24 cellular contexts compared by ENCODE assay signal in genomic region chr11:70490208-70490607, GRCh38.
DNase-seq lines count a peak whose midpoint lies in the region; ATAC-seq, FAIRE-seq and TF ChIP-seq lines count a peak whose summit lies in the region.
"Had no signal": no experiment of that assay in that cellular context is flagged by ENCODE, and none has a peak within 500 bp of the region (broad histone marks: within the 10 kb centered on the region; RNA-seq: fewer than 3 reads in every experiment).

No MANE protein-coding gene starts in this region.

- H3K14ac ChIP-seq in neuronal stem cell (ENCODE audit: low read length), result no peak overlapping the region

- H3K27ac Mint-ChIP-seq in stimulated activated naive CD8-positive, alpha-beta T cell treated with anti-CD3 and anti-CD28 coated beads, Interleukin-15, amount 100 ng/mL, for 72 hours, result no peak overlapping the region
- H3K27ac Mint-ChIP-seq: activated naive CD8-positive, alpha-beta T cell treated with anti-CD3 and anti-CD28 coated beads, Interleukin-2, amount 10 ng/mL, durations not matched to agents 7 days and 5 days; T-helper 1 cell treated with Interleukin-12 subunit alpha and Interleukin-12 subunit beta and Interleukin-4 antibody, amounts not matched to agents 30 μg/mL and 1 μg/mL, for 36 hours had no signal

- H2BK5ac ChIP-seq in neuronal stem cell (ENCODE audit: low read length), result no peak overlapping the region

- H3K27me3 Mint-ChIP-seq in stimulated activated naive CD8-positive, alpha-beta T cell treated with anti-CD3 and anti-CD28 coated beads, Interleukin-15, amount 100 ng/mL, for 72 hours, result peaks cover 15% of the 10 kb centered on the region
- H3K27me3 Mint-ChIP-seq: activated naive CD8-positive, alpha-beta T cell treated with anti-CD3 and anti-CD28 coated beads, Interleukin-2, amount 10 ng/mL, durations not matched to agents 7 days and 5 days had no signal

- no peak overlapping the region for H3K4me3 ChIP-seq in left ventricle myocardium inferior
- H3K4me3 ChIP-seq in neuronal stem cell (ENCODE audit: low read length in 2 of 2), result peak overlapping the region in 1 of 2 donors; percentile 14
- no peak overlapping the region for H3K4me3 ChIP-seq in prostate gland
- H3K4me3 ChIP-seq: dorsolateral prefrontal cortex, gastrocnemius medialis, hepatocyte, upper lobe of left lung had no signal

- peak; percentile 5 for DNase-seq in left ventricle myocardium inferior
- DNase-seq in cardiac septum (ENCODE audit: low spot score), result no peak
- DNase-seq in GM20000 (ENCODE audit: low spot score), result peak; percentile 67
- DNase-seq in neuronal stem cell (ENCODE audit: low spot score), result no peak
- peak in 1 of 2 donors; percentile 30 for DNase-seq in stimulated activated naive CD8-positive, alpha-beta T cell treated with anti-CD3 and anti-CD28 coated beads, Interleukin-15, amount 100 ng/mL, for 72 hours
- DNase-seq in NOMO-1 treated with DMSO at 0.1 percent for 48 hours (lab: John Stamatoyannopoulos, UW; ENCODE audit: unreplicated experiment), result no peak
- DNase-seq in prostate gland (ENCODE audit: low spot score), result no peak
- no peak for DNase-seq in GM12891 (ENCODE audit: insufficient read length, low spot score)
- DNase-seq: ACHN; activated naive CD8-positive, alpha-beta T cell treated with anti-CD3 and anti-CD28 coated beads, Interleukin-2, amount 10 ng/mL, durations not matched to agents 7 days and 5 days; cerebellar nuclear complex; gastrocnemius medialis; GOT3; left colon; mesendoderm; NCI-H1417 treated with DMSO at 0.1 percent for 48 hours; NCI-H2081; NCI-H226; substantia nigra; upper lobe of left lung; WERI-Rb-1 had no signal

- TF ChIP-seq CTCF in left ventricle myocardium inferior (IDR thresholded peaks at IDR 0.05; ENCODE audit: borderline replicate concordance) (no peak), GM20000 (IDR thresholded peaks at IDR 0.05; ENCODE audit: extremely low read depth, missing control alignments) (no peak), prostate gland (IDR thresholded peaks at IDR 0.05) (no peak)

- TF ChIP-seq POLR2A in prostate gland (IDR thresholded peaks at IDR 0.05), result no peak
- TF ChIP-seq POLR2A in GM12891 (IDR thresholded peaks at IDR 0.05; ENCODE audit: low read depth, low read length), result no peak

- H3K23ac ChIP-seq in neuronal stem cell (ENCODE audit: low read depth, low read length, poor library complexity), result no peak overlapping the region

- no peak overlapping the region for H3K4me3 Mint-ChIP-seq in stimulated activated naive CD8-positive, alpha-beta T cell treated with anti-CD3 and anti-CD28 coated beads, Interleukin-15, amount 100 ng/mL, for 72 hours
- H3K4me3 Mint-ChIP-seq: activated naive CD8-positive, alpha-beta T cell treated with anti-CD3 and anti-CD28 coated beads, Interleukin-2, amount 10 ng/mL, durations not matched to agents 7 days and 5 days; T-helper 1 cell treated with Interleukin-12 subunit alpha and Interleukin-12 subunit beta and Interleukin-4 antibody, amounts not matched to agents 30 μg/mL and 1 μg/mL, for 36 hours had no signal

- no peak overlapping the region for H3K18ac ChIP-seq in neuronal stem cell (ENCODE audit: low read length)

- peak overlapping the region; percentile 15 for H2AK5ac ChIP-seq in neuronal stem cell (ENCODE audit: low read depth, low read length)

- H3K4me1 ChIP-seq in left ventricle myocardium inferior (no peaks in the 10 kb centered on the region), neuronal stem cell (ENCODE audit: control insufficient read depth in 2 of 2, insufficient read depth in 1 of 2, low read depth in 1 of 2, low read length in 2 of 2) (peaks cover 0 to 1% of the 10 kb centered on the region in 2 donors), prostate gland (replicated peaks) (no peaks in the 10 kb centered on the region)
- H3K4me1 ChIP-seq: gastrocnemius medialis had no signal

- H4K8ac ChIP-seq in neuronal stem cell (ENCODE audit: low read depth, low read length), result no peak overlapping the region

- H3K36me3 ChIP-seq in left ventricle myocardium inferior (no peaks in the 10 kb centered on the region), neuronal stem cell (replicated peaks in 1 of 2; ENCODE audit: control insufficient read depth in 2 of 2, insufficient read depth in 2 of 2, low read length in 2 of 2) (peaks cover 3 to 63% of the 10 kb centered on the region in 2 donors), prostate gland (no peaks in the 10 kb centered on the region)
- H3K36me3 ChIP-seq: gastrocnemius medialis, WERI-Rb-1 had no signal

- intact Hi-C loops in left ventricle myocardium inferior (cut with micrococcal nuclease), result no loop called here
- intact Hi-C loops in cardiac septum (cut with DNase I), result no loop called here
- intact Hi-C loops in prostate gland (cut with DNase I), result no loop called here

- no CpG with 5 or more reads among the region's 13 CpGs for WGBS in neuronal stem cell (ENCODE audit: extremely low coverage in 2 of 2, insufficient read length in 2 of 2, insufficient replicate concordance in 1 of 2), 2 donors
- WGBS in prostate gland, result 89% methylated on average over 11 of the region's 13 CpGs

- H3K4ac ChIP-seq in neuronal stem cell (ENCODE audit: low read length), result no peak overlapping the region

- H3K9me3 ChIP-seq in left ventricle myocardium inferior (replicated peaks) (peaks cover 21% of the 10 kb centered on the region), neuronal stem cell (replicated peaks in 1 of 2; ENCODE audit: control insufficient read depth in 2 of 2, insufficient read depth in 1 of 2, low read depth in 1 of 2, low read length in 2 of 2) (peaks cover 19 to 24% of the 10 kb centered on the region in 2 donors), prostate gland (no peaks in the 10 kb centered on the region)
- H3K9me3 ChIP-seq: gastrocnemius medialis had no signal

- no peak overlapping the region for H2BK15ac ChIP-seq in neuronal stem cell (ENCODE audit: low read length)

- no peak overlapping the region for H2AFZ ChIP-seq in neuronal stem cell (ENCODE audit: low read length)
- H2AFZ ChIP-seq: hepatocyte had no signal

- no peak overlapping the region for H2BK120ac ChIP-seq in neuronal stem cell (ENCODE audit: low read depth, low read length)

- H3K27me3 ChIP-seq in left ventricle myocardium inferior (ENCODE audit: low read depth), result no peaks in the 10 kb centered on the region
- H3K27me3 ChIP-seq in neuronal stem cell (ENCODE audit: control insufficient read depth in 3 of 3, insufficient read depth in 3 of 3, low read depth in 1 of 3, low read length in 3 of 3), result no peaks in the 10 kb centered on the region
- H3K27me3 ChIP-seq in prostate gland (replicated peaks; ENCODE audit: insufficient read depth), result no peaks in the 10 kb centered on the region
- H3K27me3 ChIP-seq: dorsolateral prefrontal cortex, gastrocnemius medialis, hepatocyte, upper lobe of left lung had no signal

- H3K27ac ChIP-seq in left ventricle myocardium inferior (replicated peaks), result no peak overlapping the region
- no peak overlapping the region for H3K27ac ChIP-seq in neuronal stem cell (replicated peaks; ENCODE audit: low read length)
- no peak overlapping the region for H3K27ac ChIP-seq in prostate gland
- H3K27ac ChIP-seq: gastrocnemius medialis, hepatocyte, upper lobe of left lung, WERI-Rb-1 had no signal

- FAIRE-seq in GM12891 (lab: Jason Lieb, UNC), result no peak

- no peaks in the 10 kb centered on the region for H3K4me1 Mint-ChIP-seq in stimulated activated naive CD8-positive, alpha-beta T cell treated with anti-CD3 and anti-CD28 coated beads, Interleukin-15, amount 100 ng/mL, for 72 hours
- H3K4me1 Mint-ChIP-seq: activated naive CD8-positive, alpha-beta T cell treated with anti-CD3 and anti-CD28 coated beads, Interleukin-2, amount 10 ng/mL, durations not matched to agents 7 days and 5 days had no signal

- peaks cover 0 to 19% of the 10 kb centered on the region in 2 donors for H3K9me3 Mint-ChIP-seq in stimulated activated naive CD8-positive, alpha-beta T cell treated with anti-CD3 and anti-CD28 coated beads, Interleukin-15, amount 100 ng/mL, for 72 hours
- H3K9me3 Mint-ChIP-seq: activated naive CD8-positive, alpha-beta T cell treated with anti-CD3 and anti-CD28 coated beads, Interleukin-2, amount 10 ng/mL, durations not matched to agents 7 days and 5 days; T-helper 1 cell treated with Interleukin-12 subunit alpha and Interleukin-12 subunit beta and Interleukin-4 antibody, amounts not matched to agents 30 μg/mL and 1 μg/mL, for 36 hours had no signal

- H3K9ac ChIP-seq in neuronal stem cell (ENCODE audit: low read depth, low read length, poor library complexity), result no peak overlapping the region

- no peak overlapping the region for H4K91ac ChIP-seq in neuronal stem cell (ENCODE audit: low read depth, low read length, poor library complexity)

- no peak overlapping the region for H3K4me2 ChIP-seq in neuronal stem cell (ENCODE audit: insufficient read depth, low read length, poor library complexity, severe bottlenecking)
- H3K4me2 ChIP-seq: hepatocyte had no signal

- no peak overlapping the region for H2BK12ac ChIP-seq in neuronal stem cell (ENCODE audit: low read length)

- H3K79me1 ChIP-seq in neuronal stem cell (ENCODE audit: low read depth, low read length), result peaks cover 2% of the 10 kb centered on the region

- peak; percentile 82 for ATAC-seq in stimulated activated naive CD8-positive, alpha-beta T cell treated with anti-CD3 and anti-CD28 coated beads, Interleukin-15, amount 100 ng/mL, for 72 hours
- ATAC-seq: gastrocnemius medialis, left colon had no signal

TF ChIP-seq in GM12891, 5 proteins besides CTCF, POLR2A, EP300 and RAD21:
- TF ChIP-seq TAF1 (IDR thresholded peaks at IDR 0.05; ENCODE audit: low read depth, low read length), result no peak
- TF ChIP-seq POU2F2 (IDR thresholded peaks at IDR 0.05; ENCODE audit: low read depth, low read length), result no peak
- no peak for TF ChIP-seq POLR2AphosphoS5 (IDR thresholded peaks at IDR 0.05; ENCODE audit: low read depth, low read length)
- no peak for TF ChIP-seq SPI1 (IDR thresholded peaks at IDR 0.05; ENCODE audit: low read depth, low read length)
- no peak for TF ChIP-seq PAX5 (IDR thresholded peaks at IDR 0.05; ENCODE audit: insufficient read depth, low read length, severe bottlenecking)

Comparison
In these comparisons a context has a peak if more than half of its experiments do, and no peak if none do; other contexts are left out.
1. DNase-seq: peak in left ventricle myocardium inferior (single experiment) and GM20000 (single experiment); none in cardiac septum (single experiment), neuronal stem cell (single experiment), NOMO-1 treated with DMSO at 0.1 percent for 48 hours (single experiment), prostate gland (single experiment) and GM12891 (single experiment).